ENCODE assay signal across 10 cellular contexts in the genomic region with DNA sequence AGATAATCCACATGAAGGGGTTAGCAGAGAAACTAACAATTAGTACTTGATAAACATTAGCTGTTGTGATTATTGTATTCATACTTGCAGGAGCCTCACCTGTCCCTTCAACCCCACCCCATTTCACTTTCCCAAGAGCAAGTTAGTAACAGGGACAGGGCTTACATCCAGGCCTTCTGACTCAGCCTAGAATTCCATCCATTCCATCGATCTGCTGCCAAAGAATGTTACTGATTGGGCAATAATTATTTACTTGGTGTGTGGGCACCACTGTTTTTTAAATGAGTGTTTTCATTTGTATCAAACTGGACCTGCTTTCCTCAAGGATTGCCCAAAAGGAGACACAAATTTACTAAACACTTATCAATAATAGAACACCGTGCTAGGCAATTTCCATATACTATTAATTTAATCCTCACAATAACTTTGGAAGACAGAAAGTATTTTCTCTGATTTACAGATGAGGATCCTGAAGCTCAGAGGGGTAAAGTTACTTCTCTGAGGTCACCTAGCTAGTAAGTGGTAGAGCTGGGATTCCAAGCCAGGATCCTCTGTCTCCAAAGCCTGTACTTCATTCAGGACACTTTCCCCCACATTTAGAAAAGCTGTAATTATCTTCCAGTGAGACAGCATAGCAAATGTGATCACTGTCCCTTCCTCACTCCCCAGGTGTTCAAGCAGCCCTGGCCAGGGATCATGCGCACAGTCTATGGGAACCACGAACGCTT.
DNase-seq lines count a peak whose midpoint lies in the region; ATAC-seq lines count a peak whose summit lies in the region.
"Had no signal": no experiment of that assay in that cellular context is flagged by ENCODE, and none has a peak within 500 bp of the region (broad histone marks: within the 10 kb centered on the region; RNA-seq: fewer than 3 reads in every experiment).

No MANE protein-coding gene starts in this region.

- H3K36me3 ChIP-seq in adipocyte (ENCODE audit: control insufficient read depth, insufficient read depth, low read length, severe bottlenecking), result peaks cover 95% of the 10 kb centered on the region

- H3K4me3 ChIP-seq in adipocyte (ENCODE audit: low read length), result no peak overlapping the region
- H3K4me3 ChIP-seq in skeletal muscle cell (ENCODE audit: low read depth, low read length), result no peak overlapping the region

- H3K9me3 ChIP-seq in adipocyte (ENCODE audit: control insufficient read depth, low read length), result no peaks in the 10 kb centered on the region

- H3K9ac ChIP-seq in adipocyte (ENCODE audit: low read length), result peak overlapping the region; percentile 47

- H3K27me3 ChIP-seq in adipocyte (replicated peaks; ENCODE audit: control insufficient read depth, insufficient read depth, low read length), result no peaks in the 10 kb centered on the region

- DNase-seq in EL (peak; percentile 89), adipocyte (ENCODE audit: low read depth) (peak; percentile 94), glomerular visceral epithelial cell (ENCODE audit: extremely low spot score) (peak; percentile 56), skeletal muscle cell (ENCODE audit: low read depth) (peak; percentile 41), GM19238 (ENCODE audit: insufficient read length, low spot score) (no peak), NCI-H1105 treated with DMSO at 0.1 percent for 48 hours (lab: John Stamatoyannopoulos, UW) (no peak)
- DNase-seq: naive thymus-derived CD8-positive, alpha-beta T cell; NCI-H1694 treated with DMSO at 0.1 percent for 48 hours had no signal

- ATAC-seq in GM21390 (IDR thresholded peaks at IDR 0.05; ENCODE audit: unreplicated experiment) (no peak), GM19455 (IDR thresholded peaks at IDR 0.05; ENCODE audit: unreplicated experiment) (no peak)
- ATAC-seq: naive thymus-derived CD8-positive, alpha-beta T cell had no signal

- H3K4me1 ChIP-seq in adipocyte (ENCODE audit: control insufficient read depth, insufficient read depth, low read length), result peaks cover 34% of the 10 kb centered on the region

Comparison
In these comparisons a context has a peak if more than half of its experiments do, and no peak if none do; other contexts are left out.
1. DNase-seq: peak in EL (single experiment), adipocyte (single experiment), glomerular visceral epithelial cell (single experiment) and skeletal muscle cell (single experiment); none in GM19238 (single experiment) and NCI-H1105 treated with DMSO at 0.1 percent for 48 hours (single experiment).